8 cellular contexts compared by ENCODE assay signal in the genomic region with DNA sequence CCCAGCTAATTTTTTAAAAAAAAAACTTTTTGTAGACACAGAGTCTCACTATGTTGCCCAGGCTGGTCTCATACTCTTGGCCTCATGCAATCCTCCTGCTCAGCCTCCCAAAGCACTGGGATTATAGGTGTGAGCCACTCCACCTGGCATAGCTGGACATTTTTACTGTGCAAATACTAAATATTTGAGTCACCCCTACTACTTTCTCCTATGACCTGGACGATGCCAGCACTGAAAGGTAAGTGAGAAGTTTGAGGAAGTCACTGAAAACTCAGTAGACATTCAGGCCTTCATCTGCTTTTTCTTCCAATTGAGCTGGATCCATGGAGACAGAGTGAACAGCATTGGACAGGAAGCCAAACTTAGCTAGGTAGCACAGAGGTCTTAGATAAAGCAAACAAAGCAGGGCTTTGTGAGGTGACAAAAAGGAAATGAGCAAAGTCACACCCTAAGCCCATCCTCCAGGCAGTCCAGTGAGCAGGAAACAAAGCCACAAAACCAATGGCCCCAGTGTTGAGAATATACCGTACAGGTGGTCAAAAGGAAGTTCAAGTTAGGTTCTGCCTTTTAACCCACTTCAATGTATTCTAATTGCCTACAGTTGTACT.
A peak's percentile ranks its signal among the peaks of the same experiment; 100 is the strongest.
DNase-seq lines count a peak whose midpoint lies in the region; ATAC-seq, FAIRE-seq and TF ChIP-seq lines count a peak whose summit lies in the region.

No MANE protein-coding gene starts in this region.

- no peaks in the 10 kb centered on the region for H3K79me2 ChIP-seq in hepatocyte

- peak overlapping the region; percentile 61 for H3K4me3 Mint-ChIP-seq in CD8-positive, alpha-beta T cell
- peak overlapping the region; percentile 69 for H3K4me3 Mint-ChIP-seq in T-helper 2 cell treated with Interferon-gamma antibody and Interleukin-4, amounts not matched to agents 5 μg/mL and 100 μg/mL, for 36 hours
- peak overlapping the region; percentile 14 for H3K4me3 Mint-ChIP-seq in stimulated activated naive CD8-positive, alpha-beta T cell treated with anti-CD3 and anti-CD28 coated beads, Interleukin-15, Interleukin-2, amounts not matched to agents 100 ng/mL and 50 ng/mL, for 24 hours

- DNase-seq in CD8-positive, alpha-beta T cell: peak in 5 of 7 experiments; percentile 5 to 64 (median 30)
- DNase-seq in GM19239 (ENCODE audit: insufficient read length, low spot score) (no peak), esophagus muscularis mucosa (ENCODE audit: extremely low spot score) (no peak), hepatocyte (ENCODE audit: low spot score) (no peak)
- DNase-seq in T-helper 2 cell treated with Interferon-gamma antibody and Interleukin-4, amounts not matched to agents 5 μg/mL and 100 μg/mL, for 36 hours (ENCODE audit: low spot score): peak; percentile 16
- DNase-seq in stimulated activated CD4-positive, alpha-beta T cell treated with anti-CD3 and anti-CD28 coated beads, Interleukin-15, amount 100 ng/mL, for 24 hours: no peak

- intact Hi-C loops in CD8-positive, alpha-beta T cell (cut with DNase I, micrococcal nuclease): loop anchor here in 1 of 2 experiments (5.0 to 10.0 kb wide), 3 partner anchors 50 to 337 kb away; partner anchors contain the start of genes CCNH and RASA1
- intact Hi-C loops in esophagus muscularis mucosa (cut with DNase I): no loop called here

- POLR2A ChIA-PET in CD8-positive, alpha-beta T cell (lab: Charles Lee): interaction anchor here (1.2 to 1.7 kb wide), 3 partner anchors 9 to 42 kb away, joined by 3 to 6 read pairs (median 4); no protein-coding TSS in a partner anchor

- no peak overlapping the region for H3K4me3 ChIP-seq in CD8-positive, alpha-beta T cell (ENCODE audit: low read depth, low read length)
- no peak overlapping the region for H3K4me3 ChIP-seq in esophagus muscularis mucosa
- no peak overlapping the region for H3K4me3 ChIP-seq in hepatocyte

- H3K36me3 ChIP-seq in CD8-positive, alpha-beta T cell (ENCODE audit: insufficient read depth, low read length): no peaks in the 10 kb centered on the region
- H3K36me3 ChIP-seq in esophagus muscularis mucosa: no peaks in the 10 kb centered on the region
- no peaks in the 10 kb centered on the region for H3K36me3 ChIP-seq in hepatocyte (replicated peaks; ENCODE audit: insufficient read depth, low read depth)

- no peaks in the 10 kb centered on the region for H4K20me1 ChIP-seq in hepatocyte (ENCODE audit: insufficient read depth, poor library complexity, severe bottlenecking)

- H3K36me3 Mint-ChIP-seq in CD8-positive, alpha-beta T cell: no peaks in the 10 kb centered on the region
- H3K36me3 Mint-ChIP-seq in T-helper 2 cell treated with Interferon-gamma antibody and Interleukin-4, amounts not matched to agents 5 μg/mL and 100 μg/mL, for 36 hours (ENCODE audit: low read depth): peaks cover 4% of the 10 kb centered on the region
- H3K36me3 Mint-ChIP-seq in stimulated activated naive CD8-positive, alpha-beta T cell treated with anti-CD3 and anti-CD28 coated beads, Interleukin-15, Interleukin-2, amounts not matched to agents 100 ng/mL and 50 ng/mL, for 24 hours (ENCODE audit: low read depth): no peaks in the 10 kb centered on the region

- H3K9me3 Mint-ChIP-seq in CD8-positive, alpha-beta T cell: no peaks in the 10 kb centered on the region
- H3K9me3 Mint-ChIP-seq in T-helper 2 cell treated with Interferon-gamma antibody and Interleukin-4, amounts not matched to agents 5 μg/mL and 100 μg/mL, for 36 hours: peaks cover 8% of the 10 kb centered on the region
- H3K9me3 Mint-ChIP-seq in stimulated activated naive CD8-positive, alpha-beta T cell treated with anti-CD3 and anti-CD28 coated beads, Interleukin-15, Interleukin-2, amounts not matched to agents 100 ng/mL and 50 ng/mL, for 24 hours: no peaks in the 10 kb centered on the region

- H3K27ac Mint-ChIP-seq in CD8-positive, alpha-beta T cell: peak overlapping the region; percentile 89
- peak overlapping the region; percentile 92 for H3K27ac Mint-ChIP-seq in T-helper 2 cell treated with Interferon-gamma antibody and Interleukin-4, amounts not matched to agents 5 μg/mL and 100 μg/mL, for 36 hours
- H3K27ac Mint-ChIP-seq in stimulated activated naive CD8-positive, alpha-beta T cell treated with anti-CD3 and anti-CD28 coated beads, Interleukin-15, Interleukin-2, amounts not matched to agents 100 ng/mL and 50 ng/mL, for 24 hours: peak overlapping the region; percentile 71

- H3K4me1 ChIP-seq in CD8-positive, alpha-beta T cell (ENCODE audit: insufficient read depth, low read length): peaks cover 36% of the 10 kb centered on the region
- H3K4me1 ChIP-seq in esophagus muscularis mucosa (no peaks in the 10 kb centered on the region), hepatocyte (ENCODE audit: insufficient read depth) (no peaks in the 10 kb centered on the region)

- no peak for TF ChIP-seq CTCF in CD8-positive, alpha-beta T cell (IDR thresholded peaks at IDR 0.05)
- TF ChIP-seq CTCF in esophagus muscularis mucosa (IDR thresholded peaks at IDR 0.05) (no peak), hepatocyte (IDR thresholded peaks at IDR 0.05; ENCODE audit: poor library complexity) (no peak)

- H3K4me1 Mint-ChIP-seq in CD8-positive, alpha-beta T cell (ENCODE audit: low read depth): peaks cover 48% of the 10 kb centered on the region
- peaks cover 43% of the 10 kb centered on the region for H3K4me1 Mint-ChIP-seq in T-helper 2 cell treated with Interferon-gamma antibody and Interleukin-4, amounts not matched to agents 5 μg/mL and 100 μg/mL, for 36 hours (ENCODE audit: low read depth)
- H3K4me1 Mint-ChIP-seq in stimulated activated naive CD8-positive, alpha-beta T cell treated with anti-CD3 and anti-CD28 coated beads, Interleukin-15, Interleukin-2, amounts not matched to agents 100 ng/mL and 50 ng/mL, for 24 hours (ENCODE audit: low read depth): peaks cover 41% of the 10 kb centered on the region

- no peaks in the 10 kb centered on the region for H3K27me3 Mint-ChIP-seq in CD8-positive, alpha-beta T cell (ENCODE audit: low read depth)
- no peaks in the 10 kb centered on the region for H3K27me3 Mint-ChIP-seq in T-helper 2 cell treated with Interferon-gamma antibody and Interleukin-4, amounts not matched to agents 5 μg/mL and 100 μg/mL, for 36 hours (ENCODE audit: low read depth)
- H3K27me3 Mint-ChIP-seq in stimulated activated naive CD8-positive, alpha-beta T cell treated with anti-CD3 and anti-CD28 coated beads, Interleukin-15, Interleukin-2, amounts not matched to agents 100 ng/mL and 50 ng/mL, for 24 hours: no peaks in the 10 kb centered on the region

- FAIRE-seq in GM19239 (lab: Jason Lieb, UNC): peak; percentile 95

- TF ChIP-seq EP300 in esophagus muscularis mucosa (IDR thresholded peaks at IDR 0.05): no peak

- no peaks in the 10 kb centered on the region for H3K9me3 ChIP-seq in CD8-positive, alpha-beta T cell (ENCODE audit: low read length)
- H3K9me3 ChIP-seq in esophagus muscularis mucosa (no peaks in the 10 kb centered on the region), hepatocyte (ENCODE audit: low read depth) (no peaks in the 10 kb centered on the region)

- H3K27ac ChIP-seq in CD8-positive, alpha-beta T cell (ENCODE audit: low read depth, low read length): no peak overlapping the region
- H3K27ac ChIP-seq in esophagus muscularis mucosa (replicated peaks in 1 of 4): no peak overlapping the region
- H3K27ac ChIP-seq in hepatocyte: no peak overlapping the region

- CTCF ChIA-PET in CD8-positive, alpha-beta T cell (lab: Charles Lee): interaction anchor here (0.7 to 1.7 kb wide), 3 partner anchors 62 to 325 kb away, joined by 3 to 8 read pairs (median 4); no protein-coding TSS in a partner anchor

- H2AFZ ChIP-seq in hepatocyte: no peak overlapping the region

- WGBS in esophagus muscularis mucosa: 71% methylated on average over 2 of the region's 2 CpGs
- WGBS in hepatocyte (ENCODE audit: low lambda C conversion rate, missing lambda C conversion rate): 72% methylated on average over 2 of the region's 2 CpGs

- ATAC-seq in CD8-positive, alpha-beta T cell: peak; percentile 75
- ATAC-seq in HG03103 (IDR thresholded peaks at IDR 0.05; ENCODE audit: low read depth, unreplicated experiment): peak; percentile 97

- no peak for TF ChIP-seq POLR2A in esophagus muscularis mucosa (IDR thresholded peaks at IDR 0.05; ENCODE audit: low read depth)

- H3K9me2 ChIP-seq in hepatocyte (replicated peaks; ENCODE audit: insufficient read depth): no peaks in the 10 kb centered on the region

- H3K27me3 ChIP-seq in CD8-positive, alpha-beta T cell (ENCODE audit: insufficient read depth, low read length): no peaks in the 10 kb centered on the region
- H3K27me3 ChIP-seq in esophagus muscularis mucosa: no peaks in the 10 kb centered on the region
- no peaks in the 10 kb centered on the region for H3K27me3 ChIP-seq in hepatocyte

- no peak overlapping the region for H3K4me2 ChIP-seq in hepatocyte

Comparison
In these comparisons a context has a peak if more than half of its experiments do, and no peak if none do; other contexts are left out.
1. DNase-seq: peak in CD8-positive, alpha-beta T cell (5 of 7) and T-helper 2 cell treated with Interferon-gamma antibody and Interleukin-4, amounts not matched to agents 5 μg/mL and 100 μg/mL, for 36 hours (single experiment); none in GM19239 (single experiment), esophagus muscularis mucosa (single experiment), stimulated activated CD4-positive, alpha-beta T cell treated with anti-CD3 and anti-CD28 coated beads, Interleukin-15, amount 100 ng/mL, for 24 hours (single experiment) and hepatocyte (single experiment).
2. H3K4me3 Mint-ChIP-seq: peak in every context shown above with its lines; median percentile 69 in T-helper 2 cell treated with Interferon-gamma antibody and Interleukin-4, amounts not matched to agents 5 μg/mL and 100 μg/mL, for 36 hours; 61 in CD8-positive, alpha-beta T cell; 14 in stimulated activated naive CD8-positive, alpha-beta T cell treated with anti-CD3 and anti-CD28 coated beads, Interleukin-15, Interleukin-2, amounts not matched to agents 100 ng/mL and 50 ng/mL, for 24 hours.
3. Peak in every context shown above with its lines, with median percentiles within 50 percentile points of each other: H3K27ac Mint-ChIP-seq.